ENCODE assay signal across 1 cellular context in the genomic region with DNA sequence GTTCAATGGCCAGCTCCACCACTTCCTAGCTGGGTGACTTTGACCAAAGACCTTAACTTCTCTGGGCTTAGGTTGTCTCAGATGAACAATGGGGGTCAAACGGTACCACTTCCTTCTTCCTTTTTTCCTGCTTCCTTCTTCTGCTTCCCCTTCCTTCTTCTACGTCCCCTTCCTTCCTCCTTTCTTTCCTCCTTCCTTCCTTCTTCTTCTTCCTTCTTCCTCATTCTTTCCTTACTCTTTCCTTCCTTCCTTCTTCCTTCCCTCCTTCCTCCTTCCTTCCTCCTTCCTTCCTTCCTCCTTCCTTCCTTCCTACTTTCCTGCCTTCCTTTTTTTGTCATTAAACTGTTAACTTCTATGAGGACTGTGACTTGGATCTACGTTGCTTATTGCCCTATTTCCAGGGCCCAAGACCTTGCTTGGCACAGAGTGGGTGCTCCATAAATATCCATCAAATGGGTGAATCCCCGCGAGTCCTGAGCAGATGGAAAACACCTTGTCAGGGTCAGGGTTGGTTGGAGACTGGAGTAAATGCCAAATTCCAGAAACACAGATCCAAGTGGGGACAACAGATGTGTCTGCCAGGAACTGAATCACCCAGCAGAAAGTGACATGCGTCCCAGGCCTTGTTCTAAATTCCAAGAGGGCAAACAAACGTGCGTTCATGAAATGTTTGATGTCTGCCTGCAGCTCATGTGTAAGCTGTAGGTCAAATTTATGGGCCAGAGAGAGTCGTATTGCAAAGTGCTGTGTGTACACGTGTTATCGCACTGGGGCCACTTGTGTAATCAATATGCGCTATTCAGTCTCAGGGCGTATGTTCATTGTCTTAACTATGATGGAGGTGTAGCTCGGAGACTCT.
TF ChIP-seq lines count a peak whose summit lies in the region.

No MANE protein-coding gene starts in this region.

TF ChIP-seq in HepG2, 621 proteins besides CTCF, POLR2A, EP300 and RAD21 (continued from another document):
- TF ChIP-seq, protein P1, sequence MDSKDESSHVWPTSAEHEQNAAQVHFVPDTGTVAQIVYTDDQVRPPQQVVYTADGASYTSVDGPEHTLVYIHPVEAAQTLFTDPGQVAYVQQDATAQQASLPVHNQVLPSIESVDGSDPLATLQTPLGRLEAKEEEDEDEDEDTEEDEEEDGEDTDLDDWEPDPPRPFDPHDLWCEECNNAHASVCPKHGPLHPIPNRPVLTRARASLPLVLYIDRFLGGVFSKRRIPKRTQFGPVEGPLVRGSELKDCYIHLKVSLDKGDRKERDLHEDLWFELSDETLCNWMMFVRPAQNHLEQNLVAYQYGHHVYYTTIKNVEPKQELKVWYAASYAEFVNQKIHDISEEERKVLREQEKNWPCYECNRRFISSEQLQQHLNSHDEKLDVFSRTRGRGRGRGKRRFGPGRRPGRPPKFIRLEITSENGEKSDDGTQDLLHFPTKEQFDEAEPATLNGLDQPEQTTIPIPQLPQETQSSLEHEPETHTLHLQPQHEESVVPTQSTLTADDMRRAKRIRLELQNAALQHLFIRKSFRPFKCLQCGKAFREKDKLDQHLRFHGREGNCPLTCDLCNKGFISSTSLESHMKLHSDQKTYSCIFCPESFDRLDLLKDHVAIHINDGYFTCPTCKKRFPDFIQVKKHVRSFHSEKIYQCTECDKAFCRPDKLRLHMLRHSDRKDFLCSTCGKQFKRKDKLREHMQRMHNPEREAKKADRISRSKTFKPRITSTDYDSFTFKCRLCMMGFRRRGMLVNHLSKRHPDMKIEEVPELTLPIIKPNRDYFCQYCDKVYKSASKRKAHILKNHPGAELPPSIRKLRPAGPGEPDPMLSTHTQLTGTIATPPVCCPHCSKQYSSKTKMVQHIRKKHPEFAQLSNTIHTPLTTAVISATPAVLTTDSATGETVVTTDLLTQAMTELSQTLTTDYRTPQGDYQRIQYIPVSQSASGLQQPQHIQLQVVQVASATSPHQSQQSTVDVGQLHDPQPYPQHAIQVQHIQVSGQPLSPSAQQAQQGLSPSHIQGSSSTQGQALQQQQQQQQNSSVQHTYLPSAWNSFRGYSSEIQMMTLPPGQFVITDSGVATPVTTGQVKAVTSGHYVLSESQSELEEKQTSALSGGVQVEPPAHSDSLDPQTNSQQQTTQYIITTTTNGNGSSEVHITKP (CRISPR knock-in tag; IDR thresholded peaks at IDR 0.05; ENCODE audit: low read depth): no peak
- TF ChIP-seq, protein P2, sequence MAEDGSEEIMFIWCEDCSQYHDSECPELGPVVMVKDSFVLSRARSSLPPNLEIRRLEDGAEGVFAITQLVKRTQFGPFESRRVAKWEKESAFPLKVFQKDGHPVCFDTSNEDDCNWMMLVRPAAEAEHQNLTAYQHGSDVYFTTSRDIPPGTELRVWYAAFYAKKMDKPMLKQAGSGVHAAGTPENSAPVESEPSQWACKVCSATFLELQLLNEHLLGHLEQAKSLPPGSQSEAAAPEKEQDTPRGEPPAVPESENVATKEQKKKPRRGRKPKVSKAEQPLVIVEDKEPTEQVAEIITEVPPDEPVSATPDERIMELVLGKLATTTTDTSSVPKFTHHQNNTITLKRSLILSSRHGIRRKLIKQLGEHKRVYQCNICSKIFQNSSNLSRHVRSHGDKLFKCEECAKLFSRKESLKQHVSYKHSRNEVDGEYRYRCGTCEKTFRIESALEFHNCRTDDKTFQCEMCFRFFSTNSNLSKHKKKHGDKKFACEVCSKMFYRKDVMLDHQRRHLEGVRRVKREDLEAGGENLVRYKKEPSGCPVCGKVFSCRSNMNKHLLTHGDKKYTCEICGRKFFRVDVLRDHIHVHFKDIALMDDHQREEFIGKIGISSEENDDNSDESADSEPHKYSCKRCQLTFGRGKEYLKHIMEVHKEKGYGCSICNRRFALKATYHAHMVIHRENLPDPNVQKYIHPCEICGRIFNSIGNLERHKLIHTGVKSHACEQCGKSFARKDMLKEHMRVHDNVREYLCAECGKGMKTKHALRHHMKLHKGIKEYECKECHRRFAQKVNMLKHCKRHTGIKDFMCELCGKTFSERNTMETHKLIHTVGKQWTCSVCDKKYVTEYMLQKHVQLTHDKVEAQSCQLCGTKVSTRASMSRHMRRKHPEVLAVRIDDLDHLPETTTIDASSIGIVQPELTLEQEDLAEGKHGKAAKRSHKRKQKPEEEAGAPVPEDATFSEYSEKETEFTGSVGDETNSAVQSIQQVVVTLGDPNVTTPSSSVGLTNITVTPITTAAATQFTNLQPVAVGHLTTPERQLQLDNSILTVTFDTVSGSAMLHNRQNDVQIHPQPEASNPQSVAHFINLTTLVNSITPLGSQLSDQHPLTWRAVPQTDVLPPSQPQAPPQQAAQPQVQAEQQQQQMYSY (CRISPR knock-in tag; IDR thresholded peaks at IDR 0.05): no peak
- TF ChIP-seq, protein P3, sequence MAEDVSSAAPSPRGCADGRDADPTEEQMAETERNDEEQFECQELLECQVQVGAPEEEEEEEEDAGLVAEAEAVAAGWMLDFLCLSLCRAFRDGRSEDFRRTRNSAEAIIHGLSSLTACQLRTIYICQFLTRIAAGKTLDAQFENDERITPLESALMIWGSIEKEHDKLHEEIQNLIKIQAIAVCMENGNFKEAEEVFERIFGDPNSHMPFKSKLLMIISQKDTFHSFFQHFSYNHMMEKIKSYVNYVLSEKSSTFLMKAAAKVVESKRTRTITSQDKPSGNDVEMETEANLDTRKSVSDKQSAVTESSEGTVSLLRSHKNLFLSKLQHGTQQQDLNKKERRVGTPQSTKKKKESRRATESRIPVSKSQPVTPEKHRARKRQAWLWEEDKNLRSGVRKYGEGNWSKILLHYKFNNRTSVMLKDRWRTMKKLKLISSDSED (CRISPR knock-in tag; IDR thresholded peaks at IDR 0.05): no peak
- no peak for TF ChIP-seq ZSCAN20 (CRISPR knock-in tag; IDR thresholded peaks at IDR 0.05; ENCODE audit: borderline replicate concordance)
- TF ChIP-seq, protein P4, sequence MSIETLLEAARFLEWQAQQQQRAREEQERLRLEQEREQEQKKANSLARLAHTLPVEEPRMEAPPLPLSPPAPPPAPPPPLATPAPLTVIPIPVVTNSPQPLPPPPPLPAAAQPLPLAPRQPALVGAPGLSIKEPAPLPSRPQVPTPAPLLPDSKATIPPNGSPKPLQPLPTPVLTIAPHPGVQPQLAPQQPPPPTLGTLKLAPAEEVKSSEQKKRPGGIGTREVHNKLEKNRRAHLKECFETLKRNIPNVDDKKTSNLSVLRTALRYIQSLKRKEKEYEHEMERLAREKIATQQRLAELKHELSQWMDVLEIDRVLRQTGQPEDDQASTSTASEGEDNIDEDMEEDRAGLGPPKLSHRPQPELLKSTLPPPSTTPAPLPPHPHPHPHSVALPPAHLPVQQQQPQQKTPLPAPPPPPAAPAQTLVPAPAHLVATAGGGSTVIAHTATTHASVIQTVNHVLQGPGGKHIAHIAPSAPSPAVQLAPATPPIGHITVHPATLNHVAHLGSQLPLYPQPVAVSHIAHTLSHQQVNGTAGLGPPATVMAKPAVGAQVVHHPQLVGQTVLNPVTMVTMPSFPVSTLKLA (IDR thresholded peaks at IDR 0.05): no peak
- no peak for TF ChIP-seq ZNF891 (CRISPR knock-in tag; IDR thresholded peaks at IDR 0.05)
- no peak for TF ChIP-seq ARID2 (CRISPR knock-in tag; IDR thresholded peaks at IDR 0.05; ENCODE audit: borderline replicate concordance)
- no peak for TF ChIP-seq TBP (CRISPR knock-in tag; IDR thresholded peaks at IDR 0.05)
- TF ChIP-seq RBM22 (optimal IDR thresholded peaks at IDR 0.05; ENCODE audit: low read length): no peak
- peak; percentile 30 for TF ChIP-seq SKI (IDR thresholded peaks at IDR 0.05; ENCODE audit: partially characterized antibody)
- no peak for TF ChIP-seq PRPF4 (IDR thresholded peaks at IDR 0.05; ENCODE audit: low read depth, low read length, poor library complexity, severe bottlenecking)
- TF ChIP-seq, protein P5, sequence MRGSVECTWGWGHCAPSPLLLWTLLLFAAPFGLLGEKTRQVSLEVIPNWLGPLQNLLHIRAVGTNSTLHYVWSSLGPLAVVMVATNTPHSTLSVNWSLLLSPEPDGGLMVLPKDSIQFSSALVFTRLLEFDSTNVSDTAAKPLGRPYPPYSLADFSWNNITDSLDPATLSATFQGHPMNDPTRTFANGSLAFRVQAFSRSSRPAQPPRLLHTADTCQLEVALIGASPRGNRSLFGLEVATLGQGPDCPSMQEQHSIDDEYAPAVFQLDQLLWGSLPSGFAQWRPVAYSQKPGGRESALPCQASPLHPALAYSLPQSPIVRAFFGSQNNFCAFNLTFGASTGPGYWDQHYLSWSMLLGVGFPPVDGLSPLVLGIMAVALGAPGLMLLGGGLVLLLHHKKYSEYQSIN (CRISPR knock-in tag; IDR thresholded peaks at IDR 0.05; ENCODE audit: borderline replicate concordance): no peak
- TF ChIP-seq ZNF367 (CRISPR knock-in tag; IDR thresholded peaks at IDR 0.05; ENCODE audit: borderline replicate concordance): no peak
- no peak for TF ChIP-seq ZMYM3 (CRISPR knock-in tag; IDR thresholded peaks at IDR 0.05)
- no peak; the same call in 1 of the 2 replicates for TF ChIP-seq CREM (IDR thresholded peaks at IDR 0.05)
- TF ChIP-seq CREM (CRISPR knock-in tag; IDR thresholded peaks at IDR 0.05): no peak
- TF ChIP-seq ZBTB1 (CRISPR knock-in tag; IDR thresholded peaks at IDR 0.05; ENCODE audit: borderline replicate concordance): no peak
- TF ChIP-seq MED13 (CRISPR knock-in tag; IDR thresholded peaks at IDR 0.05): no peak
- no peak for TF ChIP-seq ZNF430 (CRISPR knock-in tag; IDR thresholded peaks at IDR 0.05)
